Comparison of ENCODE assay signal across 7 cellular contexts in the genomic region with DNA sequence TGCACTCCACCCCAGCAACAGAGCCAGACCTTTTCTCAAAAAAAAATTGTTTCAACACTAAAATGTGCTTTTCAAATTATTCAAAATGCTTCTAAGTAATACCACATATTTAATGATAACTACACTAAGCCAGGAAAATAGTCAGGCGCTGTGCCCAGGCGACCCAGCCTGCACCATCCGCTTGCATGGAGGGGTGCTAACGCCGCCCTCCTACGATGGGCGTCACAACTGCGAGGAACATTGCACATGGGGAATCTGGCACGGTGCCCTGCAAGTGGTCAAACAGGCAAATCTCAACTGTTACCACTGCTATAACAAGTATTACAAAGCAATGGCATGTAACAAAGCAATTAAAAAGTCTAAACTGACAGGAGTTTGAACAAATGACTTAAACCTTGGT.
DNase-seq lines count a peak whose midpoint lies in the region; ATAC-seq and TF ChIP-seq lines count a peak whose summit lies in the region.
"Not testable (repeated sequence)": the region's sequence is repeated elsewhere in the genome, so short reads cannot be mapped to it uniquely, and the experiment has no call there.

No MANE protein-coding gene starts in this region.

- not testable (repeated sequence) for H3K4me2 ChIP-seq in PC-3 (ENCODE audit: low read length); neuronal stem cell (ENCODE audit: insufficient read depth, low read length, poor library complexity, severe bottlenecking)

- POLR2A ChIA-PET in PC-3 (lab: Charles Lee; ENCODE audit: unreplicated experiment) = not testable (repeated sequence)

- not testable (repeated sequence) for TF ChIP-seq POLR2A in body of pancreas (IDR thresholded peaks at IDR 0.05); stomach (IDR thresholded peaks at IDR 0.05)

- H3K36me3 ChIP-seq in PC-3 (ENCODE audit: low read depth, low read length); body of pancreas (replicated peaks in 1 of 2; ENCODE audit: insufficient read depth in 1 of 2, low read depth in 2 of 2); neuronal stem cell (replicated peaks in 1 of 2; ENCODE audit: control insufficient read depth in 2 of 2, insufficient read depth in 2 of 2, low read length in 2 of 2); stomach: not testable (repeated sequence)

- intact Hi-C loops in PC-3 (cut with micrococcal nuclease); body of pancreas (cut with DNase I); stomach (cut with DNase I; ENCODE audit: low total_unique reads): not testable (repeated sequence)

- H3K9me3 ChIP-seq in PC-3 (ENCODE audit: low read length); body of pancreas; neuronal stem cell (replicated peaks in 1 of 2; ENCODE audit: control insufficient read depth in 2 of 2, insufficient read depth in 1 of 2, low read depth in 1 of 2, low read length in 2 of 2); stomach: not testable (repeated sequence)

- H3K9me2 ChIP-seq in PC-3 (replicated peaks; ENCODE audit: low read length) = not testable (repeated sequence)

- H3K14ac ChIP-seq in neuronal stem cell (ENCODE audit: low read length) = peak overlapping the region; percentile 56

- not testable (repeated sequence) for H3K79me2 ChIP-seq in PC-3 (ENCODE audit: low read length)

- not testable (repeated sequence) for H2AFZ ChIP-seq in PC-3 (ENCODE audit: low read length); neuronal stem cell (ENCODE audit: low read length)

- CTCF ChIA-PET in PC-3 (lab: Charles Lee) = not testable (repeated sequence)

- H3K9ac ChIP-seq in PC-3 (ENCODE audit: low read length); neuronal stem cell (ENCODE audit: low read depth, low read length, poor library complexity): not testable (repeated sequence)

- H4K91ac ChIP-seq in neuronal stem cell (ENCODE audit: low read depth, low read length, poor library complexity) = not testable (repeated sequence)

- not testable (repeated sequence) for BruUV-seq in PC-3 (replicated peaks; lab: Mats Ljungman, UMichigan)

- not testable (repeated sequence) for H3K23ac ChIP-seq in neuronal stem cell (ENCODE audit: low read depth, low read length, poor library complexity)

- ATAC-seq in PC-3 (0 out of 2 replicates have a peak, but pooled peaks have one; percentile 12), body of pancreas (peak; percentile 81)

- not testable (repeated sequence) for H3K4ac ChIP-seq in neuronal stem cell (ENCODE audit: low read length)

- H4K8ac ChIP-seq in neuronal stem cell (ENCODE audit: low read depth, low read length) = not testable (repeated sequence)

- H3K27ac ChIP-seq in PC-3 (ENCODE audit: low read length) (peak overlapping the region; percentile 91), body of pancreas (peak overlapping the region in 1 of 4 donors; percentile 11), stomach (peak overlapping the region in 2 of 5 donors; percentile 67 to 68)
- not testable (repeated sequence) for H3K27ac ChIP-seq in neuronal stem cell (replicated peaks; ENCODE audit: low read length)

- not testable (repeated sequence) for H2BK15ac ChIP-seq in neuronal stem cell (ENCODE audit: low read length)

- H2AK5ac ChIP-seq in neuronal stem cell (ENCODE audit: low read depth, low read length) = not testable (repeated sequence)

- not testable (repeated sequence) for H3F3A ChIP-seq in PC-3 (ENCODE audit: low read length, unreplicated experiment)

- H3K79me1 ChIP-seq in neuronal stem cell (ENCODE audit: low read depth, low read length) = not testable (repeated sequence)

- TF ChIP-seq CTCF in PC-3 (conservative IDR thresholded peaks at IDR 0.05; ENCODE audit: low read depth, low read length); body of pancreas (IDR thresholded peaks at IDR 0.05); stomach (IDR thresholded peaks at IDR 0.05): not testable (repeated sequence)

- WGBS in body of pancreas, 2 donors = 25% methylated on average over 9 of the region's 9 CpGs; no CpG with 5 or more reads in 1 of the 2 donors
- WGBS in neuronal stem cell (ENCODE audit: extremely low coverage in 2 of 2, insufficient read length in 2 of 2, insufficient replicate concordance in 1 of 2), 2 donors = no CpG with 5 or more reads among the region's 9 CpGs
- WGBS in stomach, 5 donors = 20 to 36% (median 30%) methylated on average over 7 to 9 of the region's 9 CpGs

- TF ChIP-seq EP300 in stomach (IDR thresholded peaks at IDR 0.05) = not testable (repeated sequence)

- H2BK12ac ChIP-seq in neuronal stem cell (ENCODE audit: low read length) = peak overlapping the region; percentile 58

- H4K20me1 ChIP-seq in PC-3 (ENCODE audit: low read length) = not testable (repeated sequence)

- H3K4me3 ChIP-seq in PC-3 (ENCODE audit: low read length); body of pancreas; neuronal stem cell (ENCODE audit: low read length in 2 of 2); stomach: not testable (repeated sequence)

- not testable (repeated sequence) for H2BK5ac ChIP-seq in neuronal stem cell (ENCODE audit: low read length)

- peaks cover 17% of the 10 kb centered on the region for H3K4me1 ChIP-seq in PC-3 (ENCODE audit: insufficient read depth, low read length)
- H3K4me1 ChIP-seq in body of pancreas = peaks cover 15% of the 10 kb centered on the region
- not testable (repeated sequence) for H3K4me1 ChIP-seq in neuronal stem cell (ENCODE audit: control insufficient read depth in 2 of 2, insufficient read depth in 1 of 2, low read depth in 1 of 2, low read length in 2 of 2)
- peaks cover 0 to 17% (median 8%) of the 10 kb centered on the region in 4 donors for H3K4me1 ChIP-seq in stomach

- H3K27me3 ChIP-seq in PC-3 (ENCODE audit: low read length); body of pancreas; neuronal stem cell (ENCODE audit: control insufficient read depth in 3 of 3, insufficient read depth in 3 of 3, low read depth in 1 of 3, low read length in 3 of 3); stomach: not testable (repeated sequence)

- peak; percentile 67 for DNase-seq in HK-2 (ENCODE audit: unreplicated experiment)
- peak; percentile 7 for DNase-seq in PC-3
- DNase-seq in body of pancreas = peak; percentile 77 to 91 (median 84)
- DNase-seq in fibroblast of peridontal ligament (ENCODE audit: extremely low read depth) = peak; percentile 66
- DNase-seq in kidney glomerular epithelial cell (lab: John Stamatoyannopoulos, UW) = peak; percentile 92
- not testable (repeated sequence) for DNase-seq in neuronal stem cell (ENCODE audit: low spot score)
- peak; percentile 78 for DNase-seq in stomach

- not testable (repeated sequence) for H3K18ac ChIP-seq in neuronal stem cell (ENCODE audit: low read length)

- H2BK120ac ChIP-seq in neuronal stem cell (ENCODE audit: low read depth, low read length) = not testable (repeated sequence)
